Comparison of ENCODE assay signal across 22 cellular contexts in genomic region chr22:50606561-50607365, GRCh38. TPM values are rescaled to one million over a fixed set of nuclear protein-coding genes. Genes with fewer than 3 reads are reported as not detected.
"Had no signal": no experiment of that assay in that cellular context is flagged by ENCODE, and none has a peak within 500 bp of the region (broad histone marks: within the 10 kb centered on the region; RNA-seq: fewer than 3 reads in every experiment).

No MANE protein-coding gene starts in this region.

- H3K4me3 Mint-ChIP-seq: activated CD4-positive, alpha-beta T cell treated with anti-CD3 and anti-CD28 coated beads, Interleukin-2, amount 10 ng/mL, durations not matched to agents 7 days and 5 days; activated CD8-positive, alpha-beta memory T cell treated with anti-CD3 and anti-CD28 coated beads, Interleukin-2, amount 10 ng/mL, durations not matched to agents 7 days and 5 days; activated CD8-positive, alpha-beta T cell treated with anti-CD3 and anti-CD28 coated beads for 36 hours; activated naive CD8-positive, alpha-beta T cell treated with anti-CD3 and anti-CD28 coated beads, Interleukin-2, amount 10 ng/mL, durations not matched to agents 7 days and 5 days; nephron progenitor cell; stimulated activated naive CD8-positive, alpha-beta T cell treated with anti-CD3 and anti-CD28 coated beads, Interleukin-15, Interleukin-2, amounts not matched to agents 100 ng/mL and 50 ng/mL, for 24 hours had no signal

- H3K36me3 Mint-ChIP-seq: activated CD8-positive, alpha-beta memory T cell treated with anti-CD3 and anti-CD28 coated beads, Interleukin-2, amount 10 ng/mL, durations not matched to agents 7 days and 5 days; activated naive CD8-positive, alpha-beta T cell treated with anti-CD3 and anti-CD28 coated beads, Interleukin-2, amount 10 ng/mL, durations not matched to agents 7 days and 5 days had no signal

- ATAC-seq: activated CD8-positive, alpha-beta T cell treated with anti-CD3 and anti-CD28 coated beads for 36 hours had no signal

- H3K27ac Mint-ChIP-seq: activated CD4-positive, alpha-beta T cell treated with anti-CD3 and anti-CD28 coated beads, Interleukin-2, amount 10 ng/mL, durations not matched to agents 7 days and 5 days; activated CD8-positive, alpha-beta memory T cell treated with anti-CD3 and anti-CD28 coated beads, Interleukin-2, amount 10 ng/mL, durations not matched to agents 7 days and 5 days; activated CD8-positive, alpha-beta T cell treated with anti-CD3 and anti-CD28 coated beads for 36 hours; activated naive CD8-positive, alpha-beta T cell treated with anti-CD3 and anti-CD28 coated beads, Interleukin-2, amount 10 ng/mL, durations not matched to agents 7 days and 5 days; nephron progenitor cell; stimulated activated naive CD8-positive, alpha-beta T cell treated with anti-CD3 and anti-CD28 coated beads, Interleukin-15, Interleukin-2, amounts not matched to agents 100 ng/mL and 50 ng/mL, for 24 hours had no signal

- H3K9me3 ChIP-seq: left ventricle myocardium inferior, prostate gland, thyroid gland had no signal

- H3K27ac ChIP-seq: left ventricle myocardium inferior, prostate gland, thyroid gland had no signal

- H3K4me3 ChIP-seq: left ventricle myocardium inferior, prostate gland, thyroid gland had no signal

- DNase-seq: activated CD4-positive, alpha-beta T cell treated with anti-CD3 and anti-CD28 coated beads, Interleukin-2, amount 10 ng/mL, durations not matched to agents 7 days and 5 days; activated CD8-positive, alpha-beta memory T cell treated with anti-CD3 and anti-CD28 coated beads, Interleukin-2, amount 10 ng/mL, durations not matched to agents 7 days and 5 days; activated CD8-positive, alpha-beta T cell treated with anti-CD3 and anti-CD28 coated beads for 36 hours; activated naive CD4-positive, alpha-beta T cell; activated naive CD8-positive, alpha-beta T cell treated with anti-CD3 and anti-CD28 coated beads, Interleukin-2, amount 10 ng/mL, durations not matched to agents 7 days and 5 days; amniotic stem cell; cerebellar nuclear complex; cortex of kidney; erythroblast; foreskin fibroblast; kidney glomerular epithelial cell; left ventricle myocardium inferior; midbrain; nephron progenitor cell; stimulated activated CD4-positive, alpha-beta T cell treated with anti-CD3 and anti-CD28 coated beads, Interleukin-12 subunit alpha, Interleukin-12 subunit beta, amount 100 ng/mL, for 4 hours; SW 1271; T-helper 2 cell; thyroid gland had no signal

- H3K4me1 ChIP-seq: prostate gland, thyroid gland had no signal

- H3K36me3 ChIP-seq: left ventricle myocardium inferior, prostate gland, thyroid gland had no signal

- H3K9me3 Mint-ChIP-seq: activated CD4-positive, alpha-beta T cell treated with anti-CD3 and anti-CD28 coated beads, Interleukin-2, amount 10 ng/mL, durations not matched to agents 7 days and 5 days; activated CD8-positive, alpha-beta T cell treated with anti-CD3 and anti-CD28 coated beads for 36 hours; activated naive CD8-positive, alpha-beta T cell treated with anti-CD3 and anti-CD28 coated beads, Interleukin-2, amount 10 ng/mL, durations not matched to agents 7 days and 5 days; nephron progenitor cell; stimulated activated naive CD8-positive, alpha-beta T cell treated with anti-CD3 and anti-CD28 coated beads, Interleukin-15, Interleukin-2, amounts not matched to agents 100 ng/mL and 50 ng/mL, for 24 hours had no signal

- H3K4me1 Mint-ChIP-seq: activated CD8-positive, alpha-beta memory T cell treated with anti-CD3 and anti-CD28 coated beads, Interleukin-2, amount 10 ng/mL, durations not matched to agents 7 days and 5 days; activated naive CD8-positive, alpha-beta T cell treated with anti-CD3 and anti-CD28 coated beads, Interleukin-2, amount 10 ng/mL, durations not matched to agents 7 days and 5 days had no signal

RNA-seq across cellular contexts. Expression of gene SYCE3, which starts 44.0 kb away (rescaled TPM):
- total RNA-seq: activated CD8-positive, alpha-beta T cell treated with anti-CD3 and anti-CD28 coated beads for 36 hours; left ventricle myocardium inferior; omental fat pad; ureter had no signal
